ENCODE assay signal across 18 cellular contexts in the genomic region with DNA sequence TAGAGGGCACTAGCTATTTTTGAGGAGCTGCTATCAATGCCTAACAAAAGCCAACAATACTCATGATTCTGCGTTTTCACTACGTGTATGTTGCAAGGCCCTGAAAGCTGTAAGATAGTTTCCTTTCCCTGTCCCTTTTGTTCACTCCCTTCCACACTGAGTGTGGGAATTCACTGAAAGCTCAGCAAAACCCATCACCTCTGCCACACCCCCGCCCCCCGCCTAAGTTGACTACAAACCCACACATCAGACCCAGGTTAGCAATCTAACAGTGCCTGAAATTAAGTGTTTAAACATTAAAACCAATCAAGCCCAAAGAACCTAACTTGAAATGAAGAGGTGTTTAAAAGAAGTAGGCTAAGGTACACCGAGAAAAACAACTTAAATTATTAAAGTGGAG. TPM values are rescaled to one million over a fixed set of nuclear protein-coding genes. Genes with fewer than 3 reads are reported as not detected.
"Had no signal": no experiment of that assay in that cellular context is flagged by ENCODE, and none has a peak within 500 bp of the region (broad histone marks: within the 10 kb centered on the region; RNA-seq: fewer than 3 reads in every experiment).

No MANE protein-coding gene starts in this region.

- H3K36me3 ChIP-seq: breast epithelium, MG63 had no signal

- H3K9me3 ChIP-seq: breast epithelium, MG63 had no signal

- ATAC-seq: activated CD8-positive, alpha-beta memory T cell treated with anti-CD3 and anti-CD28 coated beads, Interleukin-2, amount 10 ng/mL, durations not matched to agents 7 days and 5 days; activated CD8-positive, alpha-beta T cell treated with anti-CD3 and anti-CD28 coated beads, Interleukin-2, amount 10 ng/mL, durations not matched to agents 7 days and 5 days; PC-3 had no signal

- H3K4me3 ChIP-seq: breast epithelium, MG63 had no signal

- H3K4me1 ChIP-seq: breast epithelium had no signal

- H3K27me3 ChIP-seq: breast epithelium had no signal

- DNase-seq: activated CD4-positive, alpha-beta T cell treated with anti-CD3 and anti-CD28 coated beads for 48 hours; activated CD4-positive, alpha-beta T cell treated with anti-CD3 and anti-CD28 coated beads, Interleukin-2, amount 50 U/mL, for 4 hours; activated CD4-positive, CD25-positive, alpha-beta regulatory T cell treated with anti-CD3 and anti-CD28 coated beads, Interleukin-2, amount 50 U/mL, for 72 hours; activated CD8-positive, alpha-beta memory T cell treated with anti-CD3 and anti-CD28 coated beads, Interleukin-2, amount 10 ng/mL, durations not matched to agents 7 days and 5 days; activated CD8-positive, alpha-beta T cell treated with anti-CD3 and anti-CD28 coated beads, Interleukin-2, amount 10 ng/mL, durations not matched to agents 7 days and 5 days; activated effector memory CD4-positive, alpha-beta T cell treated with Interleukin-2 at 50 U/mL for 16 hours; activated naive CD4-positive, alpha-beta T cell; activated T-cell treated with anti-CD3 and anti-CD28 coated beads, Interleukin-2, amount 50 U/mL, for 24 hours; aorta; MG63; NCI-H1048; NCI-H187 treated with DMSO at 0.1 percent for 48 hours; NCI-H2081 treated with DMSO at 0.1 percent for 48 hours; NCI-H510A treated with DMSO at 0.1 percent for 48 hours; PC-3; SHP77 treated with DMSO at 0.1 percent for 48 hours had no signal

- H3K27ac ChIP-seq: breast epithelium had no signal

RNA-seq across cellular contexts. Expression of gene LDLRAD3, which starts 6.1 kb away (rescaled TPM):
- total RNA-seq: activated CD8-positive, alpha-beta memory T cell treated with anti-CD3 and anti-CD28 coated beads, Interleukin-2, amount 10 ng/mL, durations not matched to agents 7 days and 5 days had no signal
- polyA plus RNA-seq: IgD-negative memory B cell had no signal
